ENCODE assay signal across 31 cellular contexts in the genomic region with DNA sequence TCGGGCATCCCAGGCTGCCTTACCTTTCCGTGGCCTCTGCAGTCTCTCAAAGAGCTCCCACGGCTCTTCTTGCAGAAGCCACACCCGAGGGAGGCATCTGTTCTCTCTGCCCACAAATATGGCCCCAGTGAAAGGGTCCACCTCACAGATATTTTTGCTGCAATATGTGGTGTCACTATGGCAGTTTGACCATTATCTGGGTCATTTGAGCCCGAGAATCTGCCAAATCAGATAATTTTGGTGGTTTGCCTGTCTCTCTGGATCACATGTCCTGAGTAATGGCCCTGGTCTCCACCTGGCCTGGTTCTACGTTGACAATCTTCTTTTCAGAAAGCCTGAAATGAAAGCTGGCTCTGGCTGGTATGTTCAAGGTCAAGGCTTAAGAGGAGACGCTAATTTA. TPM values are rescaled to one million over a fixed set of nuclear protein-coding genes. Genes with fewer than 3 reads are reported as not detected.
"Had no signal": no experiment of that assay in that cellular context is flagged by ENCODE, and none has a peak within 500 bp of the region (broad histone marks: within the 10 kb centered on the region; RNA-seq: fewer than 3 reads in every experiment).

No MANE protein-coding gene starts in this region.

- H3K27ac ChIP-seq: ascending aorta, brain microvascular endothelial cell, esophagus squamous epithelium had no signal

- H3K9me3 ChIP-seq: ascending aorta, esophagus squamous epithelium had no signal

- DNase-seq: activated CD4-positive, alpha-beta memory T cell treated with anti-CD3 and anti-CD28 coated beads, Interleukin-2, amount 10 ng/mL, durations not matched to agents 7 days and 5 days; activated CD4-positive, alpha-beta T cell treated with anti-CD3 and anti-CD28 coated beads for 36 hours; activated CD4-positive, alpha-beta T cell treated with anti-CD3 and anti-CD28 coated beads, Interleukin-2, amount 10 ng/mL, durations not matched to agents 7 days and 5 days; activated CD4-positive, alpha-beta T cell treated with anti-CD3 and anti-CD28 coated beads, Interleukin-2, amount 50 U/mL, for 4 hours; activated CD4-positive, CD25-positive, alpha-beta regulatory T cell; activated CD4-positive, CD25-positive, alpha-beta regulatory T cell treated with anti-CD3 and anti-CD28 coated beads, Interleukin-2, amount 50 U/mL, for 72 hours; activated CD8-positive, alpha-beta memory T cell treated with anti-CD3 and anti-CD28 coated beads, Interleukin-2, amount 50 U/mL, for 48 hours; activated gamma-delta T cell; activated naive CD4-positive, alpha-beta T cell; activated naive CD4-positive, alpha-beta T cell treated with anti-CD3 and anti-CD28 coated beads, Interleukin-2, amount 10 ng/mL, durations not matched to agents 7 days and 5 days; activated naive CD8-positive, alpha-beta T cell treated with anti-CD3 and anti-CD28 coated beads, Interleukin-2, amount 10 ng/mL, durations not matched to agents 7 days and 5 days; activated T-cell treated with anti-CD3 and anti-CD28 coated beads for 4 hours; activated T-cell treated with anti-CD3 and anti-CD28 coated beads, Interleukin-2, amount 50 U/mL, for 24 hours; activated T-cell treated with anti-CD3 and anti-CD28 coated beads, Interleukin-2, amount 50 U/mL, for 72 hours; brain microvascular endothelial cell; cortex of kidney; dermis blood vessel endothelial cell; effector CD4-positive, alpha-beta T cell; effector memory CD8-positive, alpha-beta T cell; esophagus squamous epithelium; foreskin melanocyte; head of caudate nucleus; hippocampal formation; T-helper 2 cell had no signal

- H3K9me3 Mint-ChIP-seq: activated CD4-positive, alpha-beta memory T cell treated with anti-CD3 and anti-CD28 coated beads, Interleukin-2, amount 10 ng/mL, durations not matched to agents 7 days and 5 days; activated CD4-positive, alpha-beta T cell treated with anti-CD3 and anti-CD28 coated beads, Interleukin-2, amount 10 ng/mL, durations not matched to agents 7 days and 5 days; activated T-cell treated with anti-CD3 and anti-CD28 coated beads, Interleukin-2, amount 50 U/mL, for 24 hours; activated T-cell treated with anti-CD3 and anti-CD28 coated beads, Interleukin-2, amount 50 U/mL, for 72 hours; central memory CD8-positive, alpha-beta T cell; effector memory CD8-positive, alpha-beta T cell had no signal

- H3K27ac Mint-ChIP-seq: activated CD4-positive, alpha-beta memory T cell treated with anti-CD3 and anti-CD28 coated beads, Interleukin-2, amount 10 ng/mL, durations not matched to agents 7 days and 5 days; activated CD4-positive, alpha-beta T cell treated with anti-CD3 and anti-CD28 coated beads for 36 hours; activated CD4-positive, alpha-beta T cell treated with anti-CD3 and anti-CD28 coated beads, Interleukin-2, amount 10 ng/mL, durations not matched to agents 7 days and 5 days; activated naive CD4-positive, alpha-beta T cell treated with anti-CD3 and anti-CD28 coated beads, Interleukin-2, amount 10 ng/mL, durations not matched to agents 7 days and 5 days; activated naive CD8-positive, alpha-beta T cell treated with anti-CD3 and anti-CD28 coated beads, Interleukin-2, amount 10 ng/mL, durations not matched to agents 7 days and 5 days; activated T-cell treated with anti-CD3 and anti-CD28 coated beads, Interleukin-2, amount 50 U/mL, for 24 hours; activated T-cell treated with anti-CD3 and anti-CD28 coated beads, Interleukin-2, amount 50 U/mL, for 72 hours; effector memory CD8-positive, alpha-beta T cell had no signal

- FAIRE-seq: bronchial epithelial cell, colon had no signal

- H3K27me3 ChIP-seq: ascending aorta, brain microvascular endothelial cell had no signal

- H3K36me3 Mint-ChIP-seq: activated naive CD4-positive, alpha-beta T cell treated with anti-CD3 and anti-CD28 coated beads, Interleukin-2, amount 10 ng/mL, durations not matched to agents 7 days and 5 days; activated naive CD4-positive, alpha-beta T cell treated with anti-CD3 and anti-CD28 coated beads, Interleukin-2, amount 50 U/mL, for 72 hours; activated naive CD8-positive, alpha-beta T cell treated with anti-CD3 and anti-CD28 coated beads, Interleukin-2, amount 10 ng/mL, durations not matched to agents 7 days and 5 days had no signal

- H3K4me1 Mint-ChIP-seq: activated naive CD4-positive, alpha-beta T cell treated with anti-CD3 and anti-CD28 coated beads, Interleukin-2, amount 10 ng/mL, durations not matched to agents 7 days and 5 days; central memory CD8-positive, alpha-beta T cell had no signal

- H3K4me3 ChIP-seq: ascending aorta, esophagus squamous epithelium had no signal

- H3K4me3 Mint-ChIP-seq: activated CD4-positive, alpha-beta memory T cell treated with anti-CD3 and anti-CD28 coated beads, Interleukin-2, amount 10 ng/mL, durations not matched to agents 7 days and 5 days; activated CD4-positive, alpha-beta T cell treated with anti-CD3 and anti-CD28 coated beads for 36 hours; activated CD4-positive, alpha-beta T cell treated with anti-CD3 and anti-CD28 coated beads, Interleukin-2, amount 10 ng/mL, durations not matched to agents 7 days and 5 days; activated naive CD4-positive, alpha-beta T cell treated with anti-CD3 and anti-CD28 coated beads, Interleukin-2, amount 10 ng/mL, durations not matched to agents 7 days and 5 days; activated naive CD8-positive, alpha-beta T cell treated with anti-CD3 and anti-CD28 coated beads, Interleukin-2, amount 10 ng/mL, durations not matched to agents 7 days and 5 days; activated T-cell treated with anti-CD3 and anti-CD28 coated beads, Interleukin-2, amount 50 U/mL, for 24 hours; activated T-cell treated with anti-CD3 and anti-CD28 coated beads, Interleukin-2, amount 50 U/mL, for 72 hours; central memory CD8-positive, alpha-beta T cell; effector memory CD8-positive, alpha-beta T cell had no signal

- H3K36me3 ChIP-seq: ascending aorta, brain microvascular endothelial cell, esophagus squamous epithelium had no signal

- ATAC-seq: activated CD4-positive, alpha-beta T cell treated with anti-CD3 and anti-CD28 coated beads for 36 hours; activated naive CD4-positive, alpha-beta T cell treated with anti-CD3 and anti-CD28 coated beads, Interleukin-2, amount 50 U/mL, for 72 hours; activated T-cell treated with anti-CD3 and anti-CD28 coated beads, Interleukin-2, amount 50 U/mL, for 72 hours; effector memory CD8-positive, alpha-beta T cell had no signal

RNA-seq across cellular contexts. Expression of a gene that starts 5.7 kb away (rescaled TPM):
- total RNA-seq: activated CD4-positive, alpha-beta memory T cell treated with anti-CD3 and anti-CD28 coated beads, Interleukin-2, amount 10 ng/mL, durations not matched to agents 7 days and 5 days; activated CD4-positive, alpha-beta T cell treated with anti-CD3 and anti-CD28 coated beads for 36 hours; activated CD4-positive, alpha-beta T cell treated with anti-CD3 and anti-CD28 coated beads, Interleukin-2, amount 10 ng/mL, durations not matched to agents 7 days and 5 days; activated naive CD4-positive, alpha-beta T cell treated with anti-CD3 and anti-CD28 coated beads, Interleukin-2, amount 50 U/mL, for 72 hours; activated naive CD8-positive, alpha-beta T cell treated with anti-CD3 and anti-CD28 coated beads, Interleukin-2, amount 10 ng/mL, durations not matched to agents 7 days and 5 days; activated T-cell treated with anti-CD3 and anti-CD28 coated beads, Interleukin-2, amount 50 U/mL, for 72 hours; bronchial epithelial cell; dermis blood vessel endothelial cell; fibroblast of lung; fibroblast of villous mesenchyme had no signal
